ENCODE assay signal across 10 cellular contexts in the genomic region with DNA sequence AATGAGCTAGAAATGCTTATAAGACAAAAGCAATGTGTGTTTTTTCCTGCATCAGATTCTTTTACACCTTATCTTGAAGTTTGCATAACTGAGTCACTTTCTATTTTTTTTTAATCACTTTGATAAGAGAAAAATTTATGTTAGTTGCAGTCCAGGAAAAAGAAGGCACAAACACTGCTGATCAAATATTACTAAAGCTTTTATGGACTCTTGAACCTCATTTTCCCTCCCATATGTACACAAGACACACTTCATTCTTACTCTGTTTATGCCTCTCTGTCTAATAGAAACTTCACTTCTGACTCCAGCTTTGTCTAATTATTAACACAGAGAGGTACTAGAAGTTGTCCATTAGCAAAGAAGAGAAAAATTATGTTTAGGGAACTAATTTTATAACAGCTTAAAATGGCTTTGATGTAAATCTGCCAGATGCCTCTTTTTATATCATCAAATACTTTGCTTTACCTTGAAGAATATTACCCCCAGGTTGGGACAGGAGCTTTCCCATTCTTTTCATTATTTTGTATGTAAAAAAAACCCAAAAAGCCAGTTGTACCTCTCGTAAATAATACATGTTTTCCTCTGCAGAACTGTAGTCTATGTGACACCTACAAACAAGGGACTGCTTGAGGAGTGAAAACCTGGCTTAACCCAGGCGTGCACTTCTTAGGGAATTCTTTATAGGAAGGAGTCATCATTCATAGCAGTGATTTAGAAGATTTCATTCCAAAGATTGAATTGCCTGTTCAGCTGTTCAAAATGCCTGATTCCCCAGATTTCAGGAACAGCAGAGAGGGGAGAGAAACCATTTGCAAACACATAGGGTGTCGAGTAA.
A peak's percentile ranks its signal among the peaks of the same experiment; 100 is the strongest.
DNase-seq lines count a peak whose midpoint lies in the region; ATAC-seq and TF ChIP-seq lines count a peak whose summit lies in the region.
"Had no signal": no experiment of that assay in that cellular context is flagged by ENCODE, and none has a peak within 500 bp of the region (broad histone marks: within the 10 kb centered on the region; RNA-seq: fewer than 3 reads in every experiment).

No MANE protein-coding gene starts in this region.

- DNase-seq in GM13977 (ENCODE audit: low spot score) (peak; percentile 32), body of pancreas (no peak), occipital lobe (lab: John Stamatoyannopoulos, UW) (no peak), SHP77 treated with DMSO at 0.1 percent for 48 hours (lab: John Stamatoyannopoulos, UW) (no peak)
- no peak for DNase-seq in activated CD8-positive, alpha-beta memory T cell treated with anti-CD3 and anti-CD28 coated beads, Interleukin-2, amount 10 ng/mL, durations not matched to agents 7 days and 5 days
- no peak for DNase-seq in stimulated activated CD8-positive, alpha-beta memory T cell treated with anti-CD3 and anti-CD28 coated beads, Interleukin-4, amount 100 ng/mL, for 48 hours
- DNase-seq: activated CD4-positive, alpha-beta memory T cell treated with anti-CD3 and anti-CD28 coated beads for 36 hours; CD4-positive, alpha-beta memory T cell had no signal

- no peaks in the 10 kb centered on the region for H3K27me3 ChIP-seq in body of pancreas

- peaks cover 0 to 2% of the 10 kb centered on the region in 2 donors for H3K36me3 ChIP-seq in body of pancreas (replicated peaks in 1 of 2; ENCODE audit: insufficient read depth in 1 of 2, low read depth in 2 of 2)

- no peaks in the 10 kb centered on the region for H3K9me3 ChIP-seq in body of pancreas

- CTCF ChIA-PET in activated CD8-positive, alpha-beta memory T cell treated with anti-CD3 and anti-CD28 coated beads, Interleukin-2, amount 10 ng/mL, durations not matched to agents 7 days and 5 days (lab: Charles Lee) = no interaction called here

- H3K4me1 ChIP-seq in body of pancreas = peaks cover 85% of the 10 kb centered on the region

- H3K4me3 Mint-ChIP-seq in nephron = peak overlapping the region; percentile 10 to 31 (median 15)
- no peak overlapping the region for H3K4me3 Mint-ChIP-seq in activated CD8-positive, alpha-beta memory T cell treated with anti-CD3 and anti-CD28 coated beads, Interleukin-2, amount 10 ng/mL, durations not matched to agents 7 days and 5 days
- H3K4me3 Mint-ChIP-seq: activated CD4-positive, alpha-beta memory T cell treated with anti-CD3 and anti-CD28 coated beads for 36 hours; CD4-positive, alpha-beta memory T cell had no signal

- no peak overlapping the region for H3K4me3 ChIP-seq in body of pancreas

- peak overlapping the region; percentile 70 to 88 (median 82) for H3K27ac ChIP-seq in body of pancreas

- no peak for TF ChIP-seq CTCF in GM13977 (IDR thresholded peaks at IDR 0.05; ENCODE audit: extremely low read depth, insufficient read depth, missing control alignments)
- no peak for TF ChIP-seq CTCF in body of pancreas (IDR thresholded peaks at IDR 0.05)
- no peak for TF ChIP-seq CTCF in nephron (IDR thresholded peaks at IDR 0.05; ENCODE audit: unreplicated experiment in 3 of 3)

- TF ChIP-seq POLR2A in body of pancreas (IDR thresholded peaks at IDR 0.05) = no peak

- ATAC-seq in HG02642 (IDR thresholded peaks at IDR 0.05; ENCODE audit: poor library complexity, unreplicated experiment) (peak; percentile 65), body of pancreas (peak; percentile 91)
- no peak for ATAC-seq in activated CD8-positive, alpha-beta memory T cell treated with anti-CD3 and anti-CD28 coated beads, Interleukin-2, amount 10 ng/mL, durations not matched to agents 7 days and 5 days

- intact Hi-C loops in body of pancreas (cut with DNase I) = no loop called here

- WGBS in body of pancreas, 2 donors = 10 to 13% methylated on average over 3 of the region's 3 CpGs

- H3K27me3 Mint-ChIP-seq in nephron (ENCODE audit: low read depth) = no peaks in the 10 kb centered on the region
- H3K27me3 Mint-ChIP-seq in activated CD8-positive, alpha-beta memory T cell treated with anti-CD3 and anti-CD28 coated beads, Interleukin-2, amount 10 ng/mL, durations not matched to agents 7 days and 5 days = no peaks in the 10 kb centered on the region

- H3K27ac Mint-ChIP-seq in nephron = peak overlapping the region; percentile 93 to 97 (median 96)
- no peak overlapping the region for H3K27ac Mint-ChIP-seq in activated CD8-positive, alpha-beta memory T cell treated with anti-CD3 and anti-CD28 coated beads, Interleukin-2, amount 10 ng/mL, durations not matched to agents 7 days and 5 days
- H3K27ac Mint-ChIP-seq: activated CD4-positive, alpha-beta memory T cell treated with anti-CD3 and anti-CD28 coated beads for 36 hours; CD4-positive, alpha-beta memory T cell had no signal

- peaks cover 76% of the 10 kb centered on the region for H3K4me1 Mint-ChIP-seq in nephron
- no peaks in the 10 kb centered on the region for H3K4me1 Mint-ChIP-seq in activated CD8-positive, alpha-beta memory T cell treated with anti-CD3 and anti-CD28 coated beads, Interleukin-2, amount 10 ng/mL, durations not matched to agents 7 days and 5 days
- H3K4me1 Mint-ChIP-seq: CD4-positive, alpha-beta memory T cell had no signal

- in situ Hi-C loops in GM13977 (cut with MboI; ENCODE audit: low pct_unique_long_range_greater_than_20kb, low sequenced_read_pairs, unreplicated experiment) = no loop called here

- peaks cover 2% of the 10 kb centered on the region for H3K36me3 Mint-ChIP-seq in nephron (ENCODE audit: low read depth)
- H3K36me3 Mint-ChIP-seq in activated CD8-positive, alpha-beta memory T cell treated with anti-CD3 and anti-CD28 coated beads, Interleukin-2, amount 10 ng/mL, durations not matched to agents 7 days and 5 days = no peaks in the 10 kb centered on the region
- H3K36me3 Mint-ChIP-seq: activated CD4-positive, alpha-beta memory T cell treated with anti-CD3 and anti-CD28 coated beads for 36 hours; CD4-positive, alpha-beta memory T cell had no signal

- H3K9me3 Mint-ChIP-seq in nephron = no peaks in the 10 kb centered on the region
- no peaks in the 10 kb centered on the region for H3K9me3 Mint-ChIP-seq in activated CD8-positive, alpha-beta memory T cell treated with anti-CD3 and anti-CD28 coated beads, Interleukin-2, amount 10 ng/mL, durations not matched to agents 7 days and 5 days (ENCODE audit: low read depth)
- H3K9me3 Mint-ChIP-seq: activated CD4-positive, alpha-beta memory T cell treated with anti-CD3 and anti-CD28 coated beads for 36 hours; CD4-positive, alpha-beta memory T cell had no signal
